In genomic region chr18:70377317-70377799, GRCh38 we compare ENCODE assay signal across 1 cellular context.
A peak's percentile ranks its signal among the peaks of the same experiment; 100 is the strongest.
TF ChIP-seq lines count a peak whose summit lies in the region.

No MANE protein-coding gene starts in this region.

TF ChIP-seq in HepG2, 621 proteins besides CTCF, POLR2A, EP300 and RAD21 (continued from another document):
- TF ChIP-seq, protein P1, sequence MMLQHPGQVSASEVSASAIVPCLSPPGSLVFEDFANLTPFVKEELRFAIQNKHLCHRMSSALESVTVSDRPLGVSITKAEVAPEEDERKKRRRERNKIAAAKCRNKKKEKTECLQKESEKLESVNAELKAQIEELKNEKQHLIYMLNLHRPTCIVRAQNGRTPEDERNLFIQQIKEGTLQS (CRISPR knock-in tag; IDR thresholded peaks at IDR 0.05): no peak
- TF ChIP-seq HMG20A (CRISPR knock-in tag; IDR thresholded peaks at IDR 0.05; ENCODE audit: borderline replicate concordance): no peak
- no peak for TF ChIP-seq CBFB (CRISPR knock-in tag; IDR thresholded peaks at IDR 0.05)
- no peak for TF ChIP-seq CHD2 (IDR thresholded peaks at IDR 0.05; ENCODE audit: low read depth, low read length)
- TF ChIP-seq ZNF629 (CRISPR knock-in tag; conservative IDR thresholded peaks at IDR 0.05): no peak
- TF ChIP-seq HCFC1 (IDR thresholded peaks at IDR 0.05; ENCODE audit: low read depth, low read length): no peak
- TF ChIP-seq ATM (IDR thresholded peaks at IDR 0.05; ENCODE audit: borderline replicate concordance): no peak
- TF ChIP-seq MLX (CRISPR knock-in tag; IDR thresholded peaks at IDR 0.05): no peak
- TF ChIP-seq PHF21A (CRISPR knock-in tag; IDR thresholded peaks at IDR 0.05): peak; percentile 54
- no peak for TF ChIP-seq ZSCAN25 (CRISPR knock-in tag; IDR thresholded peaks at IDR 0.05)
- no peak for TF ChIP-seq TAF15 (IDR thresholded peaks at IDR 0.05; ENCODE audit: low read depth, low read length, poor library complexity, severe bottlenecking)
- no peak for TF ChIP-seq SOX13 (IDR thresholded peaks at IDR 0.05)
- TF ChIP-seq SOX13 (CRISPR knock-in tag; conservative IDR thresholded peaks at IDR 0.05 in 1 of 2, IDR thresholded peaks at IDR 0.05 in 1 of 2): peak in 1 of 2 experiments; percentile 53; a peak in 2 of 4 replicates
- TF ChIP-seq, protein P2, sequence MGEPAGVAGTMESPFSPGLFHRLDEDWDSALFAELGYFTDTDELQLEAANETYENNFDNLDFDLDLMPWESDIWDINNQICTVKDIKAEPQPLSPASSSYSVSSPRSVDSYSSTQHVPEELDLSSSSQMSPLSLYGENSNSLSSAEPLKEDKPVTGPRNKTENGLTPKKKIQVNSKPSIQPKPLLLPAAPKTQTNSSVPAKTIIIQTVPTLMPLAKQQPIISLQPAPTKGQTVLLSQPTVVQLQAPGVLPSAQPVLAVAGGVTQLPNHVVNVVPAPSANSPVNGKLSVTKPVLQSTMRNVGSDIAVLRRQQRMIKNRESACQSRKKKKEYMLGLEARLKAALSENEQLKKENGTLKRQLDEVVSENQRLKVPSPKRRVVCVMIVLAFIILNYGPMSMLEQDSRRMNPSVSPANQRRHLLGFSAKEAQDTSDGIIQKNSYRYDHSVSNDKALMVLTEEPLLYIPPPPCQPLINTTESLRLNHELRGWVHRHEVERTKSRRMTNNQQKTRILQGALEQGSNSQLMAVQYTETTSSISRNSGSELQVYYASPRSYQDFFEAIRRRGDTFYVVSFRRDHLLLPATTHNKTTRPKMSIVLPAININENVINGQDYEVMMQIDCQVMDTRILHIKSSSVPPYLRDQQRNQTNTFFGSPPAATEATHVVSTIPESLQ (CRISPR knock-in tag; conservative IDR thresholded peaks at IDR 0.05): no peak
- TF ChIP-seq ZSCAN30 (CRISPR knock-in tag; IDR thresholded peaks at IDR 0.05): no peak
- TF ChIP-seq, protein P3, sequence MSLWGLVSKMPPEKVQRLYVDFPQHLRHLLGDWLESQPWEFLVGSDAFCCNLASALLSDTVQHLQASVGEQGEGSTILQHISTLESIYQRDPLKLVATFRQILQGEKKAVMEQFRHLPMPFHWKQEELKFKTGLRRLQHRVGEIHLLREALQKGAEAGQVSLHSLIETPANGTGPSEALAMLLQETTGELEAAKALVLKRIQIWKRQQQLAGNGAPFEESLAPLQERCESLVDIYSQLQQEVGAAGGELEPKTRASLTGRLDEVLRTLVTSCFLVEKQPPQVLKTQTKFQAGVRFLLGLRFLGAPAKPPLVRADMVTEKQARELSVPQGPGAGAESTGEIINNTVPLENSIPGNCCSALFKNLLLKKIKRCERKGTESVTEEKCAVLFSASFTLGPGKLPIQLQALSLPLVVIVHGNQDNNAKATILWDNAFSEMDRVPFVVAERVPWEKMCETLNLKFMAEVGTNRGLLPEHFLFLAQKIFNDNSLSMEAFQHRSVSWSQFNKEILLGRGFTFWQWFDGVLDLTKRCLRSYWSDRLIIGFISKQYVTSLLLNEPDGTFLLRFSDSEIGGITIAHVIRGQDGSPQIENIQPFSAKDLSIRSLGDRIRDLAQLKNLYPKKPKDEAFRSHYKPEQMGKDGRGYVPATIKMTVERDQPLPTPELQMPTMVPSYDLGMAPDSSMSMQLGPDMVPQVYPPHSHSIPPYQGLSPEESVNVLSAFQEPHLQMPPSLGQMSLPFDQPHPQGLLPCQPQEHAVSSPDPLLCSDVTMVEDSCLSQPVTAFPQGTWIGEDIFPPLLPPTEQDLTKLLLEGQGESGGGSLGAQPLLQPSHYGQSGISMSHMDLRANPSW (CRISPR knock-in tag; IDR thresholded peaks at IDR 0.05; ENCODE audit: borderline replicate concordance): no peak
- TF ChIP-seq ZZZ3 (CRISPR knock-in tag; IDR thresholded peaks at IDR 0.05; ENCODE audit: borderline replicate concordance): no peak
- TF ChIP-seq ZSCAN12 (CRISPR knock-in tag; IDR thresholded peaks at IDR 0.05): no peak
- TF ChIP-seq, protein P4, sequence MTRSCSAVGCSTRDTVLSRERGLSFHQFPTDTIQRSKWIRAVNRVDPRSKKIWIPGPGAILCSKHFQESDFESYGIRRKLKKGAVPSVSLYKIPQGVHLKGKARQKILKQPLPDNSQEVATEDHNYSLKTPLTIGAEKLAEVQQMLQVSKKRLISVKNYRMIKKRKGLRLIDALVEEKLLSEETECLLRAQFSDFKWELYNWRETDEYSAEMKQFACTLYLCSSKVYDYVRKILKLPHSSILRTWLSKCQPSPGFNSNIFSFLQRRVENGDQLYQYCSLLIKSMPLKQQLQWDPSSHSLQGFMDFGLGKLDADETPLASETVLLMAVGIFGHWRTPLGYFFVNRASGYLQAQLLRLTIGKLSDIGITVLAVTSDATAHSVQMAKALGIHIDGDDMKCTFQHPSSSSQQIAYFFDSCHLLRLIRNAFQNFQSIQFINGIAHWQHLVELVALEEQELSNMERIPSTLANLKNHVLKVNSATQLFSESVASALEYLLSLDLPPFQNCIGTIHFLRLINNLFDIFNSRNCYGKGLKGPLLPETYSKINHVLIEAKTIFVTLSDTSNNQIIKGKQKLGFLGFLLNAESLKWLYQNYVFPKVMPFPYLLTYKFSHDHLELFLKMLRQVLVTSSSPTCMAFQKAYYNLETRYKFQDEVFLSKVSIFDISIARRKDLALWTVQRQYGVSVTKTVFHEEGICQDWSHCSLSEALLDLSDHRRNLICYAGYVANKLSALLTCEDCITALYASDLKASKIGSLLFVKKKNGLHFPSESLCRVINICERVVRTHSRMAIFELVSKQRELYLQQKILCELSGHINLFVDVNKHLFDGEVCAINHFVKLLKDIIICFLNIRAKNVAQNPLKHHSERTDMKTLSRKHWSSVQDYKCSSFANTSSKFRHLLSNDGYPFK (CRISPR knock-in tag; IDR thresholded peaks at IDR 0.05; ENCODE audit: borderline replicate concordance): no peak
- no peak for TF ChIP-seq FOXO4 (CRISPR knock-in tag; conservative IDR thresholded peaks at IDR 0.05)
- no peak; the same call in 1 of the 2 replicates for TF ChIP-seq THAP11 (CRISPR knock-in tag; IDR thresholded peaks at IDR 0.05)
